Comparison of ENCODE assay signal across 1 cellular context in genomic region chr6:26052762-26053250, GRCh38.
TF ChIP-seq lines count a peak whose summit lies in the region.
"Not testable (repeated sequence)": the region's sequence is repeated elsewhere in the genome, so short reads cannot be mapped to it uniquely, and the experiment has no call there.

No MANE protein-coding gene starts in this region.

TF ChIP-seq in K562, 482 proteins besides CTCF, POLR2A, EP300 and RAD21 (continued from another document and continues in another):
- TF ChIP-seq HDAC1 (IDR thresholded peaks at IDR 0.05) (peak in 1 of 2 experiments; percentile 51; a peak in 1 of 4 replicates), NEUROD1 (IDR thresholded peaks at IDR 0.05; ENCODE audit: borderline replicate concordance, low read depth, low read length, partially characterized antibody) (peak; percentile 46), TRIM24 (IDR thresholded peaks at IDR 0.05) (peak; percentile 20 to 62; a peak in 2 of 4 replicates), TEAD4 (IDR thresholded peaks at IDR 0.05; ENCODE audit: low read length) (peak; percentile 60), RBM25 (IDR thresholded peaks at IDR 0.05; ENCODE audit: low read depth, low read length, severe bottlenecking) (peak; percentile 24), KLF1 (tag; IDR thresholded peaks at IDR 0.05) (0 out of 2 replicates have a peak, but pooled peaks have one; percentile 25), ELF4 (CRISPR knock-in tag; IDR thresholded peaks at IDR 0.05) (0 out of 2 replicates have a peak, but pooled peaks have one; percentile 26), CBFA2T2 (conservative IDR thresholded peaks at IDR 0.05) (peak; percentile 58), MAFG (tag; conservative IDR thresholded peaks at IDR 0.05) (peak; percentile 61; the same call in 1 of the 2 replicates), TFE3 (CRISPR knock-in tag; IDR thresholded peaks at IDR 0.05) (peak; percentile 16; the same call in 1 of the 2 replicates), ATF7 (IDR thresholded peaks at IDR 0.05) (peak; percentile 77), CBX3 (IDR thresholded peaks at IDR 0.05; ENCODE audit: borderline replicate concordance in 1 of 2, low read length in 2 of 2) (peak in 1 of 2 experiments; percentile 17; a peak in 1 of 3 replicates), SMAD4 (CRISPR knock-in tag; conservative IDR thresholded peaks at IDR 0.05) (peak; percentile 65), ATF1 (tag; IDR thresholded peaks at IDR 0.05) (peak; percentile 53; the same call in 1 of the 2 replicates), CREM (IDR thresholded peaks at IDR 0.05; ENCODE audit: low read depth) (0 out of 2 replicates have a peak, but pooled peaks have one; percentile 32), CBFA2T3 (IDR thresholded peaks at IDR 0.05) (peak; percentile 80), NR2C1 (tag; IDR thresholded peaks at IDR 0.05) (peak; percentile 16; the same call in 1 of the 2 replicates), ZBTB2 (IDR thresholded peaks at IDR 0.05) (peak; percentile 38; the same call in 1 of the 2 replicates), POLR2AphosphoS5 (IDR thresholded peaks at IDR 0.05; ENCODE audit: control insufficient read depth, insufficient read depth, low read depth, low read length) (peak; percentile 83), CXXC5 (CRISPR knock-in tag; IDR thresholded peaks at IDR 0.05) (peak; percentile 48), THAP12 (CRISPR knock-in tag; IDR thresholded peaks at IDR 0.05) (peak; percentile 85), NFE2 (IDR thresholded peaks at IDR 0.05; ENCODE audit: low read depth) (peak; percentile 67), HES1 (IDR thresholded peaks at IDR 0.05; ENCODE audit: low read depth) (0 out of 2 replicates have a peak, but pooled peaks have one; percentile 14), RBFOX2 (IDR thresholded peaks at IDR 0.05; ENCODE audit: low read depth, low read length) (peak; percentile 54), OTX1 (CRISPR knock-in tag; IDR thresholded peaks at IDR 0.05) (peak; percentile 79; the same call in 1 of the 2 replicates), JUND (IDR thresholded peaks at IDR 0.05; ENCODE audit: borderline replicate concordance, low read depth, low read length) (peak; percentile 41; the same call in 1 of the 2 replicates), ZBTB26 (CRISPR knock-in tag; IDR thresholded peaks at IDR 0.05) (0 out of 2 replicates have a peak, but pooled peaks have one; percentile 7), MLLT1 (IDR thresholded peaks at IDR 0.05) (peak; percentile 54 to 77; a peak in 3 of 4 replicates), ARID3A (IDR thresholded peaks at IDR 0.05; ENCODE audit: borderline replicate concordance, low read depth, low read length) (0 out of 2 replicates have a peak, but pooled peaks have one; percentile 12), NBN (IDR thresholded peaks at IDR 0.05; ENCODE audit: low read depth) (peak; percentile 65; the same call in 1 of the 2 replicates), ZNF592 (IDR thresholded peaks at IDR 0.05) (0 out of 2 replicates have a peak, but pooled peaks have one; percentile 21), BCLAF1 (IDR thresholded peaks at IDR 0.05; ENCODE audit: borderline replicate concordance in 1 of 2, control insufficient read depth in 1 of 2, low read depth in 2 of 2, low read length in 1 of 2) (0 out of 4 replicates have a peak, but pooled peaks of 1 of the 2 experiments have one; percentile 77), LCOR (CRISPR knock-in tag; IDR thresholded peaks at IDR 0.05) (peak; percentile 48; the same call in 1 of the 2 replicates), MNT (conservative IDR thresholded peaks at IDR 0.05) (0 out of 4 replicates have a peak, but pooled peaks of 1 of the 2 experiments have one; percentile 10), NCOR1 (IDR thresholded peaks at IDR 0.05) (0 out of 2 replicates have a peak, but pooled peaks have one; percentile 58)
- TF ChIP-seq TEAD4 (CRISPR knock-in tag; IDR thresholded peaks at IDR 0.05; ENCODE audit: borderline replicate concordance); ATF1 (CRISPR knock-in tag; IDR thresholded peaks at IDR 0.05); NR2C1 (IDR thresholded peaks at IDR 0.05); JUND (tag; IDR thresholded peaks at IDR 0.05; ENCODE audit: borderline replicate concordance, low read depth, low read length): not testable (repeated sequence)
